Comparison of ENCODE assay signal across 1 cellular context in genomic region chr11:116840746-116841296, GRCh38.
TF ChIP-seq lines count a peak whose summit lies in the region.

No MANE protein-coding gene starts in this region.

TF ChIP-seq in K562, 482 proteins besides CTCF, POLR2A, EP300 and RAD21 (continued from another document):
- no peak for TF ChIP-seq PBX2 (CRISPR knock-in tag; IDR thresholded peaks at IDR 0.05; ENCODE audit: low read depth)
- TF ChIP-seq PBX2 (tag; conservative IDR thresholded peaks at IDR 0.05; ENCODE audit: low read depth), result no peak
- 0 out of 2 replicates have a peak, but pooled peaks have one; percentile 19 for TF ChIP-seq CEBPB (tag; IDR thresholded peaks at IDR 0.05)
- no peak for TF ChIP-seq U2AF2 (optimal IDR thresholded peaks at IDR 0.05; ENCODE audit: low read depth, low read length)
- TF ChIP-seq TEAD4 (IDR thresholded peaks at IDR 0.05; ENCODE audit: low read length), result peak; percentile 43; the same call in 1 of the 2 replicates
- no peak for TF ChIP-seq TEAD4 (CRISPR knock-in tag; IDR thresholded peaks at IDR 0.05; ENCODE audit: borderline replicate concordance)
- TF ChIP-seq ZNF408 (CRISPR knock-in tag; IDR thresholded peaks at IDR 0.05; ENCODE audit: low read depth), result no peak
- TF ChIP-seq CREB5 (CRISPR knock-in tag; IDR thresholded peaks at IDR 0.05), result no peak
- TF ChIP-seq PHB2 (IDR thresholded peaks at IDR 0.05; ENCODE audit: low read depth), result no peak
- TF ChIP-seq ZFX (CRISPR knock-in tag; IDR thresholded peaks at IDR 0.05), result no peak
- no peak for TF ChIP-seq FUS (optimal IDR thresholded peaks at IDR 0.05; ENCODE audit: low read depth, low read length)
- TF ChIP-seq SMC3 (conservative IDR thresholded peaks at IDR 0.05; ENCODE audit: insufficient read depth, low read depth, low read length), result no peak
- TF ChIP-seq ZNF449 (CRISPR knock-in tag; IDR thresholded peaks at IDR 0.05), result no peak
- TF ChIP-seq ZBTB9 (CRISPR knock-in tag; IDR thresholded peaks at IDR 0.05), result no peak
- TF ChIP-seq CBFB (CRISPR knock-in tag; IDR thresholded peaks at IDR 0.05), result 0 out of 2 replicates have a peak, but pooled peaks have one; percentile 23
- TF ChIP-seq MEIS2 (IDR thresholded peaks at IDR 0.05; ENCODE audit: partially characterized antibody), result peak; percentile 3
- TF ChIP-seq TGIF2 (CRISPR knock-in tag; IDR thresholded peaks at IDR 0.05), result no peak
- TF ChIP-seq CBFA2T3 (IDR thresholded peaks at IDR 0.05), result peak; percentile 72
- TF ChIP-seq NRF1 (conservative IDR thresholded peaks at IDR 0.05 in 1 of 2, IDR thresholded peaks at IDR 0.05 in 1 of 2), result 0 out of 4 replicates have a peak, but pooled peaks of 1 of the 2 experiments have one; percentile 14
